ENCODE assay signal across 26 cellular contexts in the genomic region with DNA sequence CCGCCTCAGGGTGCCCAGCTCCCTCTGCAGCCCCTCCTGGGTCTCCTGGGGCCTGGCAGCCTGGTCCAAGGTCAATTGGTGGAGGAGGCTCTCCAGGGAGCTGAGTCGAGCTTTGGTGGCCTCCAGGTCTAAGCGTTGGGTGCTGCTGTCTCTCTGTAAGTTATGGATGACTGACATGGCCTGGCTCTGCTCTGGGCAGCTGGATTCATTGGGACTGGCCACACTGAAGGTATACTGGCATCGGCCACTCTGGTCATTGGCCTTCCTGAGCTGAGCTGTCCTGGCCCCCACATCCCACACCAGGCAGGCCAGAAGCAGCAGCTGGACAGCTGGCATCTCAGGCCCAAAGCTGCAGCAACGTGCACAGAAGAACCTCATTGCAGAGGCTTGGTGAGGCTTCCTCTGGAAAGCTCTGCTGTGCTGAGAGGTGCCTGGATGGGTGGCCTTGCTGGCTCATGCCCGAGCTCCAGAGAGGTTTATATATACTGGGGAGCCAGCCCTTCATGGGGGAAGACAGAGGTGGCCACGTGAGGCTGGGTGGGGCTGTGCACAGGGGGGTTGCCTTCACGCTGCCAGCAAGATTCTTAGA. TPM values are rescaled to one million over a fixed set of nuclear protein-coding genes. Genes with fewer than 3 reads are reported as not detected.
A peak's percentile ranks its signal among the peaks of the same experiment; 100 is the strongest.
DNase-seq lines count a peak whose midpoint lies in the region; ATAC-seq, FAIRE-seq and TF ChIP-seq lines count a peak whose summit lies in the region.
"Had no signal": no experiment of that assay in that cellular context is flagged by ENCODE, and none has a peak within 500 bp of the region (broad histone marks: within the 10 kb centered on the region; RNA-seq: fewer than 3 reads in every experiment).

A gene (minus strand): TSS at position 455 of the 589 bp plus-strand sequence. CDS start 77 bp downstream, at position 378.

- H3K79me2 ChIP-seq in H1 (ENCODE audit: control insufficient read depth in 1 of 2, insufficient read depth in 2 of 2, low read length in 2 of 2) (no peaks in the 10 kb centered on the region), HepG2 (ENCODE audit: insufficient read depth, low read length) (no peaks in the 10 kb centered on the region)

- TF ChIP-seq POLR2A in H1 (IDR thresholded peaks at IDR 0.05; ENCODE audit: control extremely low read depth in 1 of 2, low read depth in 2 of 2, low read length in 2 of 2) (no peak), HepG2 (IDR thresholded peaks at IDR 0.05; ENCODE audit: insufficient read depth in 1 of 2, low read depth in 2 of 2, low read length in 2 of 2) (no peak), thyroid gland (IDR thresholded peaks at IDR 0.05) (no peak)

- no peaks in the 10 kb centered on the region for H3K9me3 ChIP-seq in H1 (ENCODE audit: insufficient read depth in 2 of 2, low read depth in 1 of 2, low read length in 1 of 2)
- no peaks in the 10 kb centered on the region for H3K9me3 ChIP-seq in HepG2 (ENCODE audit: low read length)
- H3K9me3 ChIP-seq in thyroid gland: no peaks in the 10 kb centered on the region
- no peaks in the 10 kb centered on the region for H3K9me3 ChIP-seq in MG63
- H3K9me3 ChIP-seq: Peyer's patch had no signal

- no peak within 1 kb of the TSS for H2BK12ac ChIP-seq in H1 (ENCODE audit: low read depth, low read length)

- TF ChIP-seq CTCF in H1 (IDR thresholded peaks at IDR 0.05; ENCODE audit: control extremely low read depth in 1 of 3, insufficient read depth in 1 of 3, low read depth in 1 of 3, low read length in 3 of 3) (no peak), HepG2 (CRISPR knock-in tag; IDR thresholded peaks at IDR 0.05) (no peak), progenitor cell of endocrine pancreas (IDR thresholded peaks at IDR 0.05; ENCODE audit: unreplicated experiment) (no peak), thyroid gland (IDR thresholded peaks at IDR 0.05) (no peak)

- H4K8ac ChIP-seq in H1 (ENCODE audit: extremely low read depth, insufficient read depth, low read length): peak within 1 kb of the TSS; percentile 28; the same call in 1 of the 2 replicates

- no peak for TF ChIP-seq RAD21 in H1 (IDR thresholded peaks at IDR 0.05 in 1 of 2, conservative IDR thresholded peaks at IDR 0.05 in 1 of 2; ENCODE audit: low read depth in 2 of 2, low read length in 2 of 2)
- no peak for TF ChIP-seq RAD21 in HepG2 (CRISPR knock-in tag; IDR thresholded peaks at IDR 0.05)

- H3K4me3 Mint-ChIP-seq in progenitor cell of endocrine pancreas (ENCODE audit: low read depth): no peak within 1 kb of the TSS
- no peak within 1 kb of the TSS for H3K4me3 Mint-ChIP-seq in activated naive CD4-positive, alpha-beta T cell treated with anti-CD3 and anti-CD28 coated beads, Interleukin-2, amount 10 ng/mL, durations not matched to agents 7 days and 5 days
- no peak within 1 kb of the TSS for H3K4me3 Mint-ChIP-seq in activated T-helper 17 cell treated with anti-CD3 and anti-CD28 coated beads, Interleukin-2, amount 50 U/mL, for 72 hours
- H3K4me3 Mint-ChIP-seq: CD14-positive monocyte; endodermal cell; T-helper 1 cell treated with Interleukin-12 subunit alpha and Interleukin-12 subunit beta and Interleukin-4 antibody, amounts not matched to agents 30 μg/mL and 1 μg/mL, for 36 hours had no signal

- H3K14ac ChIP-seq in H1 (ENCODE audit: insufficient read length): no peak within 1 kb of the TSS

- H2AK5ac ChIP-seq in H1 (ENCODE audit: low read depth, low read length): no peak within 1 kb of the TSS

- intact Hi-C loops in HepG2 (cut with micrococcal nuclease; ENCODE audit: unreplicated experiment) (no loop called here), thyroid gland (cut with DNase I) (no loop called here)

- no peak within 1 kb of the TSS for H2BK5ac ChIP-seq in H1 (ENCODE audit: low read depth, low read length)

- no peak within 1 kb of the TSS for H3K18ac ChIP-seq in H1 (ENCODE audit: extremely low read depth, low read length)

- no peak within 1 kb of the TSS for H2BK15ac ChIP-seq in H1 (ENCODE audit: low read length)

- no peaks in the 10 kb centered on the region for H3K36me3 Mint-ChIP-seq in progenitor cell of endocrine pancreas (ENCODE audit: insufficient read depth)
- H3K36me3 Mint-ChIP-seq in activated naive CD4-positive, alpha-beta T cell treated with anti-CD3 and anti-CD28 coated beads, Interleukin-2, amount 10 ng/mL, durations not matched to agents 7 days and 5 days: no peaks in the 10 kb centered on the region
- no peaks in the 10 kb centered on the region for H3K36me3 Mint-ChIP-seq in activated T-helper 17 cell treated with anti-CD3 and anti-CD28 coated beads, Interleukin-2, amount 50 U/mL, for 72 hours (ENCODE audit: low read depth)
- H3K36me3 Mint-ChIP-seq: CD14-positive monocyte had no signal

- no peak within 1 kb of the TSS for H2BK20ac ChIP-seq in H1 (ENCODE audit: low read length)

- H4K5ac ChIP-seq in H1 (ENCODE audit: insufficient read length, low read depth, low read length): no peak within 1 kb of the TSS

- peaks cover 6% of the 10 kb centered on the region for H3K27me3 Mint-ChIP-seq in progenitor cell of endocrine pancreas
- peaks cover 42% of the 10 kb centered on the region for H3K27me3 Mint-ChIP-seq in activated naive CD4-positive, alpha-beta T cell treated with anti-CD3 and anti-CD28 coated beads, Interleukin-2, amount 10 ng/mL, durations not matched to agents 7 days and 5 days
- no peaks in the 10 kb centered on the region for H3K27me3 Mint-ChIP-seq in activated T-helper 17 cell treated with anti-CD3 and anti-CD28 coated beads, Interleukin-2, amount 50 U/mL, for 72 hours

- no peaks in the 10 kb centered on the region for H3K79me1 ChIP-seq in H1 (ENCODE audit: low read depth, low read length)

- peak within 1 kb of the TSS; percentile 74 for H3K27ac Mint-ChIP-seq in progenitor cell of endocrine pancreas
- H3K27ac Mint-ChIP-seq in activated naive CD4-positive, alpha-beta T cell treated with anti-CD3 and anti-CD28 coated beads, Interleukin-2, amount 10 ng/mL, durations not matched to agents 7 days and 5 days: no peak within 1 kb of the TSS
- H3K27ac Mint-ChIP-seq in activated T-helper 17 cell treated with anti-CD3 and anti-CD28 coated beads, Interleukin-2, amount 50 U/mL, for 72 hours: no peak within 1 kb of the TSS
- H3K27ac Mint-ChIP-seq: endodermal cell; T-helper 1 cell treated with Interleukin-12 subunit alpha and Interleukin-12 subunit beta and Interleukin-4 antibody, amounts not matched to agents 30 μg/mL and 1 μg/mL, for 36 hours had no signal

- no peak for TF ChIP-seq EP300 in H1 (IDR thresholded peaks at IDR 0.05; ENCODE audit: borderline replicate concordance in 1 of 2, low read depth in 2 of 2, low read length in 2 of 2)
- TF ChIP-seq EP300 in HepG2 (IDR thresholded peaks at IDR 0.05; ENCODE audit: low read depth in 2 of 2, low read length in 2 of 2): no peak
- TF ChIP-seq EP300 in HepG2 (CRISPR knock-in tag; IDR thresholded peaks at IDR 0.05; ENCODE audit: borderline replicate concordance): no peak

- H4K20me1 ChIP-seq in H1 (replicated peaks in 1 of 2; ENCODE audit: control insufficient read depth in 1 of 2, insufficient read depth in 2 of 2, low read length in 2 of 2): no peaks in the 10 kb centered on the region
- no peaks in the 10 kb centered on the region for H4K20me1 ChIP-seq in HepG2 (ENCODE audit: insufficient read depth, low read length)

- no peak within 1 kb of the TSS for H2BK120ac ChIP-seq in H1 (replicated peaks; ENCODE audit: low read depth, low read length)

- no peak within 1 kb of the TSS for H4K91ac ChIP-seq in H1 (replicated peaks; ENCODE audit: insufficient read length, low read length)

- H3K4me2 ChIP-seq in H1 (ENCODE audit: insufficient read depth in 1 of 2, low read depth in 2 of 2, low read length in 2 of 2): no peak within 1 kb of the TSS
- H3K4me2 ChIP-seq in HepG2 (ENCODE audit: low read depth, low read length): no peak within 1 kb of the TSS

- no peaks in the 10 kb centered on the region for H3K9me3 Mint-ChIP-seq in progenitor cell of endocrine pancreas (ENCODE audit: low read depth)
- no peaks in the 10 kb centered on the region for H3K9me3 Mint-ChIP-seq in activated naive CD4-positive, alpha-beta T cell treated with anti-CD3 and anti-CD28 coated beads, Interleukin-2, amount 10 ng/mL, durations not matched to agents 7 days and 5 days
- H3K9me3 Mint-ChIP-seq in activated T-helper 17 cell treated with anti-CD3 and anti-CD28 coated beads, Interleukin-2, amount 50 U/mL, for 72 hours: no peaks in the 10 kb centered on the region
- H3K9me3 Mint-ChIP-seq: CD14-positive monocyte; endodermal cell; T-helper 1 cell treated with Interleukin-12 subunit alpha and Interleukin-12 subunit beta and Interleukin-4 antibody, amounts not matched to agents 30 μg/mL and 1 μg/mL, for 36 hours had no signal

- no peak within 1 kb of the TSS for H3K56ac ChIP-seq in H1 (replicated peaks; ENCODE audit: insufficient read length, low read depth, low read length)

- POLR2A ChIA-PET in H1 (lab: Charles Lee; ENCODE audit: partially characterized antibody) (no interaction called here), HepG2 (lab: Yijun Ruan, JAX) (no interaction called here)

- H3K27ac ChIP-seq in H1 (ENCODE audit: low read depth, low read length) (no peak within 1 kb of the TSS), HepG2 (ENCODE audit: extremely low read length, insufficient read depth, low read length) (no peak within 1 kb of the TSS), thyroid gland (no peak within 1 kb of the TSS)
- H3K27ac ChIP-seq: brain microvascular endothelial cell, HL-60, VCaP had no signal

- peaks cover 11% of the 10 kb centered on the region for H3K4me1 Mint-ChIP-seq in progenitor cell of endocrine pancreas (ENCODE audit: low read depth)
- H3K4me1 Mint-ChIP-seq in activated naive CD4-positive, alpha-beta T cell treated with anti-CD3 and anti-CD28 coated beads, Interleukin-2, amount 10 ng/mL, durations not matched to agents 7 days and 5 days: peaks cover 13% of the 10 kb centered on the region
- H3K4me1 Mint-ChIP-seq in activated T-helper 17 cell treated with anti-CD3 and anti-CD28 coated beads, Interleukin-2, amount 50 U/mL, for 72 hours: peaks cover 7% of the 10 kb centered on the region

- 87% methylated on average over 8 of the region's 8 CpGs; no CpG with 5 or more reads in 1 of the 2 experiments for WGBS in H1 (ENCODE audit: extremely low coverage in 1 of 2, insufficient coverage in 1 of 2, insufficient read length in 1 of 2, insufficient replicate concordance in 2 of 2, low coverage in 1 of 2, low lambda C conversion rate in 2 of 2, missing lambda C conversion rate in 1 of 2), 2 experiments
- 36% methylated on average over 5 of the region's 8 CpGs for WGBS in HepG2 (ENCODE audit: low lambda C conversion rate)
- 82 to 90% methylated on average over 7 of the region's 8 CpGs for WGBS in thyroid gland, 2 donors

- DNase-seq in H1 (ENCODE audit: low read depth in 1 of 2, low spot score in 2 of 2): no peak
- no peak for DNase-seq in HepG2 (ENCODE audit: low spot score)
- DNase-seq in progenitor cell of endocrine pancreas (ENCODE audit: low spot score, unreplicated experiment): no peak
- DNase-seq in thyroid gland: no peak
- no peak for DNase-seq in NCI-H524 (lab: John Stamatoyannopoulos, UW)
- DNase-seq in activated naive CD4-positive, alpha-beta T cell treated with anti-CD3 and anti-CD28 coated beads, Interleukin-2, amount 10 ng/mL, durations not matched to agents 7 days and 5 days: no peak
- DNase-seq in MG63: no peak
- DNase-seq: activated CD4-positive, alpha-beta T cell treated with anti-CD3 and anti-CD28 coated beads, Interleukin-2, amount 50 U/mL, for 48 hours; activated gamma-delta T cell; brain microvascular endothelial cell; endodermal cell; GOT3; NCI-H1105; NCI-H2081; NCI-H446 treated with DMSO at 0.1 percent for 48 hours; Peyer's patch; stimulated activated CD4-positive, alpha-beta T cell treated with anti-CD3 and anti-CD28 coated beads, Interleukin-12 subunit alpha, Interleukin-12 subunit beta, amount 100 ng/mL, for 4 hours; stimulated activated CD4-positive, alpha-beta T cell treated with anti-CD3 and anti-CD28 coated beads, Interleukin-4, amount 100 ng/mL, for 4 hours had no signal

- no peak within 1 kb of the TSS for H3K4ac ChIP-seq in H1 (replicated peaks; ENCODE audit: insufficient read length, low read depth, low read length)

- no peaks in the 10 kb centered on the region for H3K27me3 ChIP-seq in H1 (replicated peaks in 1 of 4; ENCODE audit: control insufficient read depth in 3 of 4, extremely low read depth in 1 of 4, insufficient read depth in 3 of 4, low read length in 3 of 4)
- peaks cover 1 to 5% of the 10 kb centered on the region in 2 experiments; a peak in 3 of 5 replicates for H3K27me3 ChIP-seq in HepG2 (ENCODE audit: control insufficient read depth in 1 of 2, insufficient read depth in 2 of 2, low read length in 2 of 2)
- no peaks in the 10 kb centered on the region for H3K27me3 ChIP-seq in thyroid gland
- no peaks in the 10 kb centered on the region for H3K27me3 ChIP-seq in MG63
- H3K27me3 ChIP-seq: brain microvascular endothelial cell, Peyer's patch had no signal

- no peaks in the 10 kb centered on the region for H3K23me2 ChIP-seq in H1 (ENCODE audit: low read depth, low read length)

- H3K4me1 ChIP-seq in H1 (replicated peaks in 1 of 4; ENCODE audit: control insufficient read depth in 3 of 4, insufficient read depth in 4 of 4, low read length in 3 of 4) (peaks cover 0 to 5% (median 0%) of the 10 kb centered on the region in 4 experiments; a peak in 1 of 7 replicates), HepG2 (ENCODE audit: insufficient read depth, low read length) (peaks cover 20% of the 10 kb centered on the region), thyroid gland (no peaks in the 10 kb centered on the region)

- H3K9ac ChIP-seq in H1 (replicated peaks in 1 of 4; ENCODE audit: extremely low read depth in 1 of 4, low read depth in 3 of 4, low read length in 3 of 4) (no peak within 1 kb of the TSS), HepG2 (ENCODE audit: insufficient read depth, low read depth, low read length) (no peak within 1 kb of the TSS)

- H3K23ac ChIP-seq in H1 (ENCODE audit: insufficient read length): no peak within 1 kb of the TSS

- in situ Hi-C loops in HepG2 (cut with HindIII; ENCODE audit: extremely low pct_ligation_motif_present, low pct_unique_long_range_greater_than_20kb): no loop called here

- ATAC-seq in HepG2: peak; percentile 13; the same call in 1 of the 3 replicates
- no peak for ATAC-seq in activated T-helper 17 cell treated with anti-CD3 and anti-CD28 coated beads, Interleukin-2, amount 50 U/mL, for 72 hours (replicated peaks)

- no peak within 1 kb of the TSS for H3K4me3 ChIP-seq in H1 (ENCODE audit: extremely low read depth in 1 of 4, insufficient read depth in 2 of 4, low read depth in 3 of 4, low read length in 4 of 4)
- H3K4me3 ChIP-seq in HepG2 (replicated peaks in 1 of 3; ENCODE audit: insufficient read depth in 1 of 3, low read depth in 2 of 3, low read length in 3 of 3): no peak within 1 kb of the TSS
- no peak within 1 kb of the TSS for H3K4me3 ChIP-seq in thyroid gland (replicated peaks in 1 of 3)
- no peak within 1 kb of the TSS for H3K4me3 ChIP-seq in MG63
- H3K4me3 ChIP-seq: Peyer's patch had no signal

- H3K36me3 ChIP-seq in H1 (ENCODE audit: control insufficient read depth in 2 of 4, insufficient read depth in 4 of 4, low read length in 3 of 4) (no peaks in the 10 kb centered on the region), HepG2 (replicated peaks in 1 of 2; ENCODE audit: control insufficient read depth in 1 of 2, insufficient read depth in 2 of 2, low read length in 2 of 2) (no peaks in the 10 kb centered on the region), thyroid gland (no peaks in the 10 kb centered on the region), MG63 (no peaks in the 10 kb centered on the region)
- H3K36me3 ChIP-seq: brain microvascular endothelial cell, Peyer's patch had no signal

- H2AFZ ChIP-seq in H1 (ENCODE audit: low read length): no peak within 1 kb of the TSS; the same call in 1 of the 2 replicates
- peak within 1 kb of the TSS; percentile 72 for H2AFZ ChIP-seq in HepG2 (ENCODE audit: low read length)

- CTCF ChIA-PET in H1 (lab: Charles Lee; ENCODE audit: partially characterized antibody) (interaction anchor here (0.6 to 1.5 kb wide), 7 partner anchors 9 to 236 kb away, joined by 3 to 6 read pairs (median 4); a partner anchor contains a TSS), HepG2 (lab: Yijun Ruan, JAX; ENCODE audit: low intra/inter-chr PET ratio, low total read pairs) (no interaction called here)
- CTCF ChIA-PET in activated naive CD4-positive, alpha-beta T cell treated with anti-CD3 and anti-CD28 coated beads, Interleukin-2, amount 10 ng/mL, durations not matched to agents 7 days and 5 days (lab: Charles Lee): no interaction called here

- no TSS peak for BruUV-seq in HepG2 (replicated peaks; lab: Mats Ljungman, UMichigan)

- FAIRE-seq in H1 (lab: Jason Lieb, UNC) (no peak), HepG2 (lab: Jason Lieb, UNC) (no peak)
- FAIRE-seq: colon had no signal

RNA-seq across cellular contexts. Expression of the gene that starts here (rescaled TPM):
- not detected in 2 replicates for total RNA-seq in H1 (2021; fragmentation: NEBNext Ultra II Directional; extraction: Animal tissue kit (Norgen Biotek cat#: 25700))
- polyA plus RNA-seq in H1 (2011; rRNA removed): not detected in 2 replicates
- not detected for polyA plus RNA-seq in H1 (2011; cell fraction: cytosol; rRNA removed)
- polyA plus RNA-seq in H1 (2011; cell fraction: nucleus; rRNA removed): not detected
- not detected in 4 replicates for polyA plus RNA-seq in H1 (2012, experiment 1 of 2)
- polyA plus RNA-seq in H1 (2012, experiment 2 of 2): not detected
- polyA plus RNA-seq in H1 (2013, experiment 1 of 2): not detected
- polyA plus RNA-seq in H1 (2013, experiment 2 of 2): not detected
- not detected in 2 replicates for polyA minus RNA-seq in H1 (2011; rRNA and poly(A)+ RNA removed)
- polyA minus RNA-seq in H1 (2011; cell fraction: cytosol; rRNA and poly(A)+ RNA removed): not detected
- polyA minus RNA-seq in H1 (2011; cell fraction: nucleus; rRNA and poly(A)+ RNA removed): not detected
- total RNA-seq in HepG2 (2016; rRNA removed; fragmentation: Illumina TruSeq; extraction: Trizol): not detected in 2 replicates
- total RNA-seq in HepG2 (2016; cell fraction: cytosol; rRNA removed; fragmentation: Illumina TruSeq; extraction: Trizol; ENCODE audit: low read depth): not detected in 2 replicates
- not detected in 2 replicates for total RNA-seq in HepG2 (2016; cell fraction: insoluble cytoplasmic fraction; rRNA removed; fragmentation: Illumina TruSeq; extraction: Trizol)
- total RNA-seq in HepG2 (2016; cell fraction: membrane; rRNA removed; fragmentation: Illumina TruSeq; extraction: Trizol): not detected in 2 replicates
- total RNA-seq in HepG2 (2016; cell fraction: nucleus; rRNA removed; fragmentation: Illumina TruSeq; extraction: Trizol): not detected in 2 replicates
- polyA plus RNA-seq in HepG2 (2011; rRNA removed): not detected in 2 replicates
- not detected in 2 replicates for polyA plus RNA-seq in HepG2 (2011; cell fraction: cytosol; rRNA removed)
- 0.10 TPM in 1 of 2 replicates, not detected in the other for polyA plus RNA-seq in HepG2 (2011; cell fraction: nucleus; rRNA removed)
- polyA plus RNA-seq in HepG2 (2012): not detected in 2 replicates
- not detected in 2 replicates for polyA plus RNA-seq in HepG2 (2016; cell fraction: cytosol; fragmentation: Illumina TruSeq; extraction: Trizol; ENCODE audit: low read depth)
- not detected in 2 replicates for polyA plus RNA-seq in HepG2 (2016; cell fraction: insoluble cytoplasmic fraction; fragmentation: Illumina TruSeq; extraction: Trizol; ENCODE audit: low read depth)
- not detected in 2 replicates for polyA plus RNA-seq in HepG2 (2016; cell fraction: membrane; fragmentation: Illumina TruSeq; extraction: Trizol; ENCODE audit: low read depth)
- polyA plus RNA-seq in HepG2 (2016; cell fraction: nucleus; fragmentation: Illumina TruSeq; extraction: Trizol; ENCODE audit: insufficient read depth, low read depth): not detected in 2 replicates
- polyA minus RNA-seq in HepG2 (2011; rRNA and poly(A)+ RNA removed; ENCODE audit: low replicate concordance): not detected in 2 replicates
- polyA minus RNA-seq in HepG2 (2011; cell fraction: cytosol; rRNA and poly(A)+ RNA removed): not detected in 2 replicates
- polyA minus RNA-seq in HepG2 (2011; cell fraction: nucleus; rRNA and poly(A)+ RNA removed): not detected in 2 replicates
- total RNA-seq in progenitor cell of endocrine pancreas: not detected in 2 replicates
- 10 to 100 TPM; 12.9 to 43.4 (median 19.6) TPM for total RNA-seq in thyroid gland
- total RNA-seq in MG63 (2014; rRNA removed; shearing (Covaris generic); ENCODE audit: low replicate concordance): 1.3 TPM in 1 of 2 replicates, not detected in the other
- total RNA-seq in activated T-helper 17 cell treated with anti-CD3 and anti-CD28 coated beads, Interleukin-2, amount 50 U/mL, for 72 hours: not detected
- total RNA-seq: endodermal cell, pulmonary artery endothelial cell had no signal
- polyA plus RNA-seq: CD14-positive monocyte, neural cell had no signal

Comparison
In these comparisons a context has a peak if more than half of its experiments do, and no peak if none do; other contexts are left out.
1. Peak in ATAC-seq in HepG2; RNA of the gene not detected or under 1 TPM.